In the genomic region with DNA sequence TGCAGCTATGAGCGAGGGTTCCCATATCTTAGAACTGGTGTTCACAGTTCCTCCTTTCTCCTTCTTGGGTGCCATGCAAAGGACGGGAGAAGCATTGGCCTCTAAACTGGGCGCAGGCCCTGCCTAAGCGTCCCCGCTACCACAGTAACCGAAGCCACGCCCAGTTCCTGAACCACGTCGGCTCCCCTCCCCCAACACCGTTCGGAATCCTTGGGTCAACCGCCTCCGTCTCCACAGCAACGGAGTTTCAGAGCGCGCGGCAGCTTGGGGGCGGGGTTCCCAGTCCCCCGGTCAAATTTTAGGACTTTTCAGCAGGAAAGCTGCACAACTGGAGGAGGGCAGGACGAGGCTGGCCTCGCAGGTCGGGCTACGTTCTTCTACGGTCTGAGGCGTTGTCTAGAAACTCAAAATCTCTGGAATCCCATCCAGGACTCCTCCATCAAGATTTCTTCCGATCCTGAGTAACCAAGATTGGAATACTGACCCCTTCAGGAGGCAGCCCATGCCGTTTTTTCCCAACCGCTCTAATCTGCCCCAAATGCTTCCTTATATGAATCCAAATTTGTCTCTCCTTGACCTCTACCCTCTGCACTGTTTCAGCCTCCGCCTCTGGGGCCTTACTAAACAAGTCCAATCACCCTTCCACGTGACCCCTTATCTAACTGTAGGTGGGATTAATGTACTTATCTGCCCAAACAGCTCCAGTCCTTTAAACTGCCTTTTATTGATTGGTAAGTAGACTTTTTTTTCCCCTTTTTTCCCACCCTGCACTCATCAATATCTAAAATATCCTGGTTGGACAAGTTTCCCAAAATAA, we compare ENCODE assay signal across 9 cellular contexts. TPM values are rescaled to one million over a fixed set of nuclear protein-coding genes. Genes with fewer than 3 reads are reported as not detected.
DNase-seq lines count a peak whose midpoint lies in the region; ATAC-seq and TF ChIP-seq lines count a peak whose summit lies in the region.
"Had no signal": no experiment of that assay in that cellular context is flagged by ENCODE, and none has a peak within 500 bp of the region (broad histone marks: within the 10 kb centered on the region; RNA-seq: fewer than 3 reads in every experiment).

A gene (minus strand): TSS at position 146 of the 817 bp plus-strand sequence. CDS start 71 bp downstream, at position 75.

- intact Hi-C loops in lower lobe of right lung (cut with DNase I): no loop called here

- TF ChIP-seq EP300 in tibial nerve (IDR thresholded peaks at IDR 0.05): no peak

- 6 to 8% methylated on average over 29 to 30 of the region's 30 CpGs for WGBS in ectodermal cell, 2 experiments
- 5 to 9% methylated on average over 28 to 29 of the region's 30 CpGs for WGBS in tibial nerve, 2 donors

- ATAC-seq in lower lobe of right lung (peak; percentile 89 to 90), GM19395 (IDR thresholded peaks at IDR 0.05; ENCODE audit: unreplicated experiment) (no peak)

- DNase-seq in GM12865 (ENCODE audit: low read depth): peak; percentile 72
- DNase-seq in NCI-H524 (lab: John Stamatoyannopoulos, UW): peak; percentile 53 to 76
- DNase-seq in lower lobe of right lung: peak; percentile 73
- DNase-seq in tibial nerve (ENCODE audit: low spot score in 2 of 2): peak; percentile 47 to 62
- DNase-seq in HT-29 (ENCODE audit: low spot score): no peak
- DNase-seq in GDM1 (lab: John Stamatoyannopoulos, UW): no peak

- TF ChIP-seq POLR2A in tibial nerve (IDR thresholded peaks at IDR 0.05): no peak

- H3K9me3 ChIP-seq in ectodermal cell (ENCODE audit: control insufficient read depth, low read length) (no peaks in the 10 kb centered on the region), lower lobe of right lung (no peaks in the 10 kb centered on the region), tibial nerve (no peaks in the 10 kb centered on the region)

- H3K4me3 ChIP-seq in GM12865 (ENCODE audit: low read depth, low read length) (peak within 1 kb of the TSS; percentile 43), ectodermal cell (ENCODE audit: insufficient read depth, low read depth, low read length) (peak within 1 kb of the TSS; percentile 52), lower lobe of right lung (peak within 1 kb of the TSS; percentile 33), tibial nerve (peak within 1 kb of the TSS in 3 of 4 donors; percentile 22 to 44 (median 28))
- H3K4me3 ChIP-seq: SK-N-MC had no signal

- H3K36me3 ChIP-seq in ectodermal cell (ENCODE audit: control insufficient read depth, insufficient read depth, low read length): no peaks in the 10 kb centered on the region
- no peaks in the 10 kb centered on the region for H3K36me3 ChIP-seq in lower lobe of right lung
- H3K36me3 ChIP-seq in tibial nerve: no peaks in the 10 kb centered on the region

- TF ChIP-seq CTCF in GM12865 (IDR thresholded peaks at IDR 0.05; ENCODE audit: insufficient read depth, low read depth, low read length, missing control alignments) (no peak), lower lobe of right lung (IDR thresholded peaks at IDR 0.05) (no peak), tibial nerve (IDR thresholded peaks at IDR 0.05) (no peak)

- H3K4me1 ChIP-seq in ectodermal cell (ENCODE audit: control insufficient read depth, insufficient read depth, low read length) (peaks cover 10% of the 10 kb centered on the region), lower lobe of right lung (peaks cover 5% of the 10 kb centered on the region), tibial nerve (peaks cover 0 to 5% (median 0%) of the 10 kb centered on the region in 4 donors)

- H3K27ac ChIP-seq in ectodermal cell (ENCODE audit: insufficient read depth, low read depth, low read length, poor library complexity, severe bottlenecking) (peak within 1 kb of the TSS; percentile 84), lower lobe of right lung (no peak within 1 kb of the TSS), tibial nerve (no peak within 1 kb of the TSS)
- H3K27ac ChIP-seq: SK-N-MC had no signal

- H3K27me3 ChIP-seq in ectodermal cell (ENCODE audit: control insufficient read depth, insufficient read depth, low read length, poor library complexity, severe bottlenecking): no peaks in the 10 kb centered on the region
- no peaks in the 10 kb centered on the region for H3K27me3 ChIP-seq in lower lobe of right lung (ENCODE audit: low read depth)
- H3K27me3 ChIP-seq in tibial nerve: no peaks in the 10 kb centered on the region

RNA-seq across cellular contexts. Expression of the gene that starts here (rescaled TPM):
- 4.7 TPM for polyA plus RNA-seq in ectodermal cell (2013, experiment 1 of 4)
- polyA plus RNA-seq in ectodermal cell (2013, experiment 2 of 4): 2.6 TPM
- 2.5 TPM for polyA plus RNA-seq in ectodermal cell (2013, experiment 3 of 4)
- polyA plus RNA-seq in ectodermal cell (2013, experiment 4 of 4): 2.8 TPM
- total RNA-seq in lower lobe of right lung (9.9 TPM), tibial nerve (1 to 10 TPM in 2 of 4 donors, under 1 TPM in 2; under 0.01 to 4.2 (median 1.2) TPM)
- not detected in 2 replicates for total RNA-seq in HT-29 (2014; rRNA removed; shearing (Covaris generic))

Comparison
In these comparisons a context has a peak if more than half of its experiments do, and no peak if none do; other contexts are left out.
1. DNase-seq: peak in GM12865 (single experiment), NCI-H524 (2 of 2), lower lobe of right lung (single experiment) and tibial nerve (2 of 2); none in HT-29 (single experiment) and GDM1 (single experiment).
2. Peak in every context shown above with its lines, with median percentiles within 50 percentile points of each other: H3K4me3 ChIP-seq.